In the genomic region with DNA sequence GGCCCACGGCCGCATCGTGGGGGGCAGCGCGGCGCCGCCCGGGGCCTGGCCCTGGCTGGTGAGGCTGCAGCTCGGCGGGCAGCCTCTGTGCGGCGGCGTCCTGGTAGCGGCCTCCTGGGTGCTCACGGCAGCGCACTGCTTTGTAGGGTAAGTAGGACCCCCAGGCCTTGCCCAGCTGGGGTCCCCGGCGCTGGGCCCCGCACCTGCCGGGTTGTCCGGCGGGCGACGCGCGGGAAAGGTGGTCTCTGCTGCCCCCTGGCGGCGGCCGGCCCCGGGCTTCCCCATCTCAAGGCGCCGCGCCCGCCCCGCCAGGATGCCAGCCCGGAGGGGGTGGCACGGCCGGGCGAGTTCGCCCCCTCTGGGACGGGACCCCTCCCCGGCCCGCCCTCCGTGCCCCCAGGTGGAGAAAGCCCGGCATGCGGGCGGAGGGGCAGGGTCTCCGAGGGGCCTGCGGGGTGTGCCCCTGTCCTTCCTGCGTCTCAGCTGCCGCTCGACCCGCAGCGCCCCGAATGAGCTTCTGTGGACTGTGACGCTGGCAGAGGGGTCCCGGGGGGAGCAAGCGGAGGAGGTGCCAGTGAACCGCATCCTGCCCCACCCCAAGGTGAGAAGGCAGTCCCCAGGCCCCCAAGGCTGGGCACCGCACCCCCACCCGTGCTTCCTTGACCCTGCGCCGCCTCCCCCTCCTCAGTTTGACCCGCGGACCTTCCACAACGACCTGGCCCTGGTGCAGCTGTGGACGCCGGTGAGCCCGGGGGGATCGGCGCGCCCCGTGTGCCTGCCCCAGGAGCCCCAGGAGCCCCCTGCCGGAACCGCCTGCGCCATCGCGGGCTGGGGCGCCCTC, we compare ENCODE assay signal across 9 cellular contexts. TPM values are rescaled to one million over a fixed set of nuclear protein-coding genes. Genes with fewer than 3 reads are reported as not detected.
DNase-seq lines count a peak whose midpoint lies in the region; ATAC-seq, FAIRE-seq and TF ChIP-seq lines count a peak whose summit lies in the region.
"Had no signal": no experiment of that assay in that cellular context is flagged by ENCODE, and none has a peak within 500 bp of the region (broad histone marks: within the 10 kb centered on the region; RNA-seq: fewer than 3 reads in every experiment).

No MANE protein-coding gene starts in this region.

- TF ChIP-seq CTCF in astrocyte of the spinal cord (IDR thresholded peaks at IDR 0.05; ENCODE audit: low read depth, low read length): peak; percentile 58
- peak; percentile 72 for TF ChIP-seq CTCF in kidney (IDR thresholded peaks at IDR 0.05; ENCODE audit: borderline replicate concordance, extremely low read depth, insufficient read depth)

- H3K4me3 ChIP-seq in astrocyte of the spinal cord (ENCODE audit: low read depth, low read length): no peak overlapping the region
- no peak overlapping the region for H3K4me3 ChIP-seq in kidney (ENCODE audit: low read length in 2 of 2)

- no peaks in the 10 kb centered on the region for H3K36me3 ChIP-seq in kidney (ENCODE audit: control insufficient read depth in 1 of 2, insufficient read depth in 2 of 2, low read length in 2 of 2)

- peak; percentile 40 for DNase-seq in ACHN
- peak; percentile 82 for DNase-seq in GM19238 (ENCODE audit: insufficient read length, low spot score)
- peak; percentile 49 for DNase-seq in T-helper 2 cell treated with Interferon-gamma antibody and Interleukin-4, amounts not matched to agents 5 μg/mL and 100 μg/mL, for 36 hours (ENCODE audit: low spot score)
- DNase-seq in astrocyte of the spinal cord (ENCODE audit: low read depth, low spot score): no peak
- no peak for DNase-seq in kidney
- peak; percentile 71 for DNase-seq in stimulated activated CD4-positive, alpha-beta T cell treated with anti-CD3 and anti-CD28 coated beads, Interleukin-4, amount 100 ng/mL, for 24 hours
- DNase-seq in SIG-M5 (lab: John Stamatoyannopoulos, UW): no peak

- no peak overlapping the region for H3K27ac ChIP-seq in kidney (ENCODE audit: low read depth in 2 of 2, low read length in 2 of 2)

- no peaks in the 10 kb centered on the region for H3K9me3 ChIP-seq in kidney (ENCODE audit: control insufficient read depth in 1 of 2, low read length in 2 of 2)

- no peak overlapping the region for H3K27ac Mint-ChIP-seq in T-helper 2 cell treated with Interferon-gamma antibody and Interleukin-4, amounts not matched to agents 5 μg/mL and 100 μg/mL, for 36 hours

- H3K4me1 Mint-ChIP-seq in T-helper 2 cell treated with Interferon-gamma antibody and Interleukin-4, amounts not matched to agents 5 μg/mL and 100 μg/mL, for 36 hours (ENCODE audit: low read depth): peaks cover 1% of the 10 kb centered on the region

- no peak for FAIRE-seq in kidney (lab: Jason Lieb, UNC)

- intact Hi-C loops in kidney (cut with DNase I): no loop called here

- in situ Hi-C loops in ACHN (cut with HindIII; ENCODE audit: low pct_ligation_motif_present, low pct_unique_long_range_greater_than_20kb, low sequenced_read_pairs): no loop called here
- in situ Hi-C loops in astrocyte of the spinal cord (cut with HindIII; ENCODE audit: low sequenced_read_pairs): no loop called here

- H3K4me3 Mint-ChIP-seq in T-helper 2 cell treated with Interferon-gamma antibody and Interleukin-4, amounts not matched to agents 5 μg/mL and 100 μg/mL, for 36 hours: no peak overlapping the region

- no peaks in the 10 kb centered on the region for H3K36me3 Mint-ChIP-seq in T-helper 2 cell treated with Interferon-gamma antibody and Interleukin-4, amounts not matched to agents 5 μg/mL and 100 μg/mL, for 36 hours (ENCODE audit: low read depth)

- H3K4me1 ChIP-seq in kidney (ENCODE audit: control insufficient read depth in 1 of 2, insufficient read depth in 1 of 2, low read depth in 1 of 2, low read length in 2 of 2): peaks cover 0 to 3% of the 10 kb centered on the region in 2 donors

- no peaks in the 10 kb centered on the region for H3K9me3 Mint-ChIP-seq in T-helper 2 cell treated with Interferon-gamma antibody and Interleukin-4, amounts not matched to agents 5 μg/mL and 100 μg/mL, for 36 hours

- no peak for ATAC-seq in GM18498 (IDR thresholded peaks at IDR 0.05; ENCODE audit: unreplicated experiment)

- peaks cover 29% of the 10 kb centered on the region for H3K27me3 Mint-ChIP-seq in T-helper 2 cell treated with Interferon-gamma antibody and Interleukin-4, amounts not matched to agents 5 μg/mL and 100 μg/mL, for 36 hours (ENCODE audit: low read depth)

- H3K9ac ChIP-seq in kidney (ENCODE audit: low read length in 2 of 2): no peak overlapping the region

RNA-seq across cellular contexts. Expression of a gene that starts 2.0 kb away (rescaled TPM):
- total RNA-seq in kidney: not detected
- polyA plus RNA-seq in kidney (ENCODE audit: insufficient read depth, low read depth, low replicate concordance): not detected
- total RNA-seq: mononuclear cell had no signal

RNA-seq across cellular contexts. Expression of a gene that starts 3.7 kb away (rescaled TPM):
- total RNA-seq in kidney: not detected
- polyA plus RNA-seq in kidney (ENCODE audit: insufficient read depth, low read depth, low replicate concordance): not detected
- total RNA-seq: mononuclear cell had no signal

RNA-seq across cellular contexts. Expression of a gene that starts 17.3 kb away (rescaled TPM):
- total RNA-seq in kidney: not detected
- polyA plus RNA-seq in kidney (ENCODE audit: insufficient read depth, low read depth, low replicate concordance): not detected
- total RNA-seq: mononuclear cell had no signal

RNA-seq across cellular contexts. Expression of a gene that starts 28.1 kb away (rescaled TPM):
- 7.0 TPM for total RNA-seq in kidney
- polyA plus RNA-seq in kidney (ENCODE audit: insufficient read depth, low read depth, low replicate concordance): 4.8 TPM

RNA-seq across cellular contexts. Expression of a gene that starts 28.3 kb away (rescaled TPM):
- total RNA-seq in kidney: 79.2 TPM
- polyA plus RNA-seq in kidney (ENCODE audit: insufficient read depth, low read depth, low replicate concordance): 78.3 TPM

Comparison
In these comparisons a context has a peak if more than half of its experiments do, and no peak if none do; other contexts are left out.
1. DNase-seq: peak in ACHN (single experiment), GM19238 (single experiment), T-helper 2 cell treated with Interferon-gamma antibody and Interleukin-4, amounts not matched to agents 5 μg/mL and 100 μg/mL, for 36 hours (single experiment) and stimulated activated CD4-positive, alpha-beta T cell treated with anti-CD3 and anti-CD28 coated beads, Interleukin-4, amount 100 ng/mL, for 24 hours (single experiment); none in astrocyte of the spinal cord (single experiment), kidney (single experiment) and SIG-M5 (single experiment).